21 cellular contexts compared by ENCODE assay signal in genomic region chr16:8756755-8757154, GRCh38. TPM values are rescaled to one million over a fixed set of nuclear protein-coding genes. Genes with fewer than 3 reads are reported as not detected.
DNase-seq lines count a peak whose midpoint lies in the region; ATAC-seq, FAIRE-seq and TF ChIP-seq lines count a peak whose summit lies in the region.
"Had no signal": no experiment of that assay in that cellular context is flagged by ENCODE, and none has a peak within 500 bp of the region (broad histone marks: within the 10 kb centered on the region; RNA-seq: fewer than 3 reads in every experiment).

No MANE protein-coding gene starts in this region.

- H3K27me3 ChIP-seq in bronchial epithelial cell (ENCODE audit: control insufficient read depth, insufficient read depth, low read length) (no peaks in the 10 kb centered on the region), spleen (replicated peaks in 1 of 7) (no peaks in the 10 kb centered on the region)

- H3K4me3 ChIP-seq in bronchial epithelial cell (ENCODE audit: low read depth, low read length) (no peak overlapping the region), spleen (no peak overlapping the region)
- H3K4me3 ChIP-seq: GM23338, PC-9 had no signal

- TF ChIP-seq CTCF in bronchial epithelial cell (IDR thresholded peaks at IDR 0.05; ENCODE audit: insufficient read depth, low read length, severe bottlenecking): no peak
- no peak for TF ChIP-seq CTCF in spleen (IDR thresholded peaks at IDR 0.05 in 8 of 11, conservative IDR thresholded peaks at IDR 0.05 in 3 of 11)

- ATAC-seq in HG03457 (IDR thresholded peaks at IDR 0.05; ENCODE audit: unreplicated experiment): no peak
- no peak for ATAC-seq in HG02870 (IDR thresholded peaks at IDR 0.05; ENCODE audit: unreplicated experiment)
- ATAC-seq in GM18511 (IDR thresholded peaks at IDR 0.05; ENCODE audit: unreplicated experiment): no peak
- ATAC-seq: GM23338 had no signal

- peak; percentile 47 for FAIRE-seq in bronchial epithelial cell (lab: Jason Lieb, UNC)
- FAIRE-seq: G401.6, GM12892 had no signal

- intact Hi-C loops in spleen (cut with DNase I; ENCODE audit: low total_unique reads): no loop called here

- H3K36me3 ChIP-seq in bronchial epithelial cell (ENCODE audit: control insufficient read depth, insufficient read depth, low read length): no peaks in the 10 kb centered on the region
- peaks cover 0 to 44% (median 1%) of the 10 kb centered on the region in 6 donors for H3K36me3 ChIP-seq in spleen

- no peaks in the 10 kb centered on the region for H3K9me3 ChIP-seq in spleen

- WGBS in spleen, 5 donors: 90 to 96% (median 94%) methylated on average over 5 of the region's 5 CpGs

- no peaks in the 10 kb centered on the region for H3K4me1 ChIP-seq in spleen

- no peak for TF ChIP-seq POLR2A in spleen (IDR thresholded peaks at IDR 0.05)

- peak; percentile 0 for DNase-seq in NCI-H510A treated with DMSO at 0.1 percent for 48 hours (lab: John Stamatoyannopoulos, UW)
- no peak for DNase-seq in NCI-H510A (lab: John Stamatoyannopoulos, UW)
- DNase-seq in NCI-H2171 (lab: John Stamatoyannopoulos, UW): peak; percentile 22
- peak; percentile 86 for DNase-seq in bronchial epithelial cell (ENCODE audit: low read depth)
- DNase-seq in spleen: peak; percentile 9
- DNase-seq: Calu3, HCEC 1CT, NCI-H1092 treated with DMSO at 0.1 percent for 48 hours, NCI-H1436, NCI-H1930, NCI-H2107, NCI-H226, PC-9, SHP77 treated with DMSO at 0.1 percent for 48 hours, T-helper 1 cell had no signal

- no peak overlapping the region for H3K27ac ChIP-seq in spleen
- H3K27ac ChIP-seq: PC-9 had no signal

RNA-seq across cellular contexts. Expression of gene TMEM186, which starts 40.7 kb away (rescaled TPM):
- total RNA-seq in bronchial epithelial cell (10.4 and 15.5 TPM in 2 replicates), spleen (10 to 100 TPM in 1 of 7 donors, 1 to 10 TPM in 6; 5.8 to 12.1 (median 8.1) TPM)
- polyA plus RNA-seq in spleen: 10 to 100 TPM; 10.3 to 13.3 (median 11.3) TPM

RNA-seq across cellular contexts. Expression of gene PMM2, which starts 40.9 kb away (rescaled TPM):
- total RNA-seq in bronchial epithelial cell (20.5 and 25.5 TPM in 2 replicates), spleen (10 to 100 TPM; 26.5 to 38.8 (median 33.6) TPM)
- polyA plus RNA-seq in spleen: 10 to 100 TPM; 13.0 to 14.4 (median 13.2) TPM
